8 cellular contexts compared by ENCODE assay signal in the genomic region with DNA sequence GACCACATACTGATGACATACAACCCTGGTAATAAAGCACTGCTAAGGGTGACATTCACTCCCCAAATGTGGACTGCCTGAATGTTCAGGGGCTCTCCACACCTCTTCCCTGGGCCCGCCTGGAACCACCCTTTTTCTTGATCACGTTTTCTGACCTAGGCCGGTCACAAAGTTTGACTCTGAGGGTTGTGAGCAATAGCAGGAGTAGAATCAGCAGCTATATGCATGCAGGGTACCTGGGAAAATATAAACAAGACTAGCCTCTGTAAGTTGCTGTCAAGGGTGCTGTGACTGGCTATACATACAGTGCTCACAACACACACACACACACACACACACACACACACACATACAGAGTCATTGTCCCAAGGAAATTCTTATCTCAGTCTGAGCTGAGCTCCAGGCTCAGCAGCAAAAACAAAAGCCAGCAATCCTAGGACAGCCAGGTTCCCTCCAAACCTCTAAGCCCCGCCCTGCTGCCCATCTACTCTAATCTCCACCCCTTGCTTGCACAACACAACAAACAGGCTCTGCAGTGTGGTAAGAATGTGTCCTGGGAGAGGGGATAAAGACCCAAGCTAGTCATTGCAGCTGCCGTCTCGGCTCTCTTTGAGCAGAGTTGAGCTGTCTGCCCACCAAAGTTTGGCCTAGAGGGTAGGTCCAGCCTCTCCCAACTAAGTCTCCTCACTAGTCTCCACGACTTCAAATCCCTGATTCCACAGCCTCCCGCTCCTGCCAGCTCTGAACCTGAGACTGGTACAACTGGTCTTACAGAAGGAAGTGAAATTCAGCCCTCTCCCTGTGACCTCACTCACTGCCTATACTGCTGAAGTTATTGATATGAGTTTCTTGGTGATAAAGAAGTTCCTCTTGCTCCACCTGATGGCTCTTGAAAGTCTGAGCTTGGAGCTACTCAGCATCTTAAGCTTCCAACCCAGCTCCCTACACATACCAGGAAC. TPM values are rescaled to one million over a fixed set of nuclear protein-coding genes. Genes with fewer than 3 reads are reported as not detected.
DNase-seq lines count a peak whose midpoint lies in the region; ATAC-seq lines count a peak whose summit lies in the region.

No MANE protein-coding gene starts in this region.

- peak overlapping the region; percentile 89 for H3K4me3 ChIP-seq in iPS-20b (ENCODE audit: low read length)

- peak; percentile 42 for ATAC-seq in GM21723 (IDR thresholded peaks at IDR 0.05; ENCODE audit: unreplicated experiment)
- peak; percentile 19 to 51 for ATAC-seq in activated naive CD4-positive, alpha-beta T cell treated with anti-CD3 and anti-CD28 coated beads, Interleukin-2, amount 50 U/mL, for 72 hours
- ATAC-seq in stimulated activated naive B cell treated with anti-CD40 and anti-IgM and Interleukin-4, amounts not matched to agents 10 μg/mL and 1 μg/mL and 100 μg/mL, for 72 hours (replicated peaks) = peak; percentile 49 to 54

- DNase-seq in NCI-H1105 (lab: John Stamatoyannopoulos, UW) (peak; percentile 16), NCI-H1105 treated with DMSO at 0.1 percent for 48 hours (lab: John Stamatoyannopoulos, UW) (no peak), MV-4-11 (lab: John Stamatoyannopoulos, UW) (peak; percentile 98), T1000 (lab: John Stamatoyannopoulos, UW) (no peak)
- DNase-seq in activated naive CD4-positive, alpha-beta T cell treated with anti-CD3 and anti-CD28 coated beads, Interleukin-2, amount 50 U/mL, for 72 hours (ENCODE audit: low spot score in 2 of 2) = no peak
- peak; percentile 68 for DNase-seq in stimulated activated naive B cell treated with anti-CD40 and anti-IgM and Interleukin-4, amounts not matched to agents 10 μg/mL and 1 μg/mL and 100 μg/mL, for 72 hours

- H3K27me3 ChIP-seq in iPS-20b (ENCODE audit: insufficient read depth, low read length) = peaks cover 11% of the 10 kb centered on the region; the same call in 1 of the 2 replicates

- peak overlapping the region; percentile 80 to 96 for H3K4me3 Mint-ChIP-seq in stimulated activated naive B cell treated with anti-CD40 and anti-IgM and Interleukin-4, amounts not matched to agents 10 μg/mL and 1 μg/mL and 100 μg/mL, for 72 hours

- peak overlapping the region; percentile 84 to 91 for H3K27ac Mint-ChIP-seq in activated naive CD4-positive, alpha-beta T cell treated with anti-CD3 and anti-CD28 coated beads, Interleukin-2, amount 50 U/mL, for 72 hours
- peak overlapping the region; percentile 93 for H3K27ac Mint-ChIP-seq in stimulated activated naive B cell treated with anti-CD40 and anti-IgM and Interleukin-4, amounts not matched to agents 10 μg/mL and 1 μg/mL and 100 μg/mL, for 72 hours

- no peak overlapping the region for H3K27ac ChIP-seq in iPS-20b (ENCODE audit: low read length)

- no peaks in the 10 kb centered on the region for H3K27me3 Mint-ChIP-seq in stimulated activated naive B cell treated with anti-CD40 and anti-IgM and Interleukin-4, amounts not matched to agents 10 μg/mL and 1 μg/mL and 100 μg/mL, for 72 hours

- H3K4me1 ChIP-seq in iPS-20b (ENCODE audit: insufficient read depth, low read length) = peaks cover 46% of the 10 kb centered on the region

- 0 out of 2 replicates have a peak, but pooled peaks cover under 1% of the 10 kb centered on the region for H3K36me3 ChIP-seq in iPS-20b (ENCODE audit: insufficient read depth, low read depth, low read length)

- H3K36me3 Mint-ChIP-seq in activated naive CD4-positive, alpha-beta T cell treated with anti-CD3 and anti-CD28 coated beads, Interleukin-2, amount 50 U/mL, for 72 hours = peaks cover 0 to 8% of the 10 kb centered on the region in 2 donors
- peaks cover 40% of the 10 kb centered on the region in 2 donors for H3K36me3 Mint-ChIP-seq in stimulated activated naive B cell treated with anti-CD40 and anti-IgM and Interleukin-4, amounts not matched to agents 10 μg/mL and 1 μg/mL and 100 μg/mL, for 72 hours

- H3K9ac ChIP-seq in iPS-20b (ENCODE audit: low read depth, low read length) = peak overlapping the region; percentile 31; the same call in 1 of the 2 replicates

- H3K9me3 Mint-ChIP-seq in activated naive CD4-positive, alpha-beta T cell treated with anti-CD3 and anti-CD28 coated beads, Interleukin-2, amount 50 U/mL, for 72 hours = no peaks in the 10 kb centered on the region
- H3K9me3 Mint-ChIP-seq in stimulated activated naive B cell treated with anti-CD40 and anti-IgM and Interleukin-4, amounts not matched to agents 10 μg/mL and 1 μg/mL and 100 μg/mL, for 72 hours = no peaks in the 10 kb centered on the region

- peaks cover 57 to 69% of the 10 kb centered on the region in 2 donors for H3K4me1 Mint-ChIP-seq in stimulated activated naive B cell treated with anti-CD40 and anti-IgM and Interleukin-4, amounts not matched to agents 10 μg/mL and 1 μg/mL and 100 μg/mL, for 72 hours

- no peaks in the 10 kb centered on the region for H3K9me3 ChIP-seq in iPS-20b (ENCODE audit: insufficient read depth, low read depth, low read length)

RNA-seq across cellular contexts. Expression of a gene that starts 2.2 kb away (rescaled TPM):
- 10 to 100 TPM; 10.8 to 11.6 TPM for total RNA-seq in activated naive CD4-positive, alpha-beta T cell treated with anti-CD3 and anti-CD28 coated beads, Interleukin-2, amount 50 U/mL, for 72 hours

RNA-seq across cellular contexts. Expression of a gene that starts 54.4 kb away (rescaled TPM):
- total RNA-seq in activated naive CD4-positive, alpha-beta T cell treated with anti-CD3 and anti-CD28 coated beads, Interleukin-2, amount 50 U/mL, for 72 hours = 100 to 1,000 TPM in 1 of 2 donors, 10 to 100 TPM in 1; 98.9 to 141 TPM

Comparison
In these comparisons a context has a peak if more than half of its experiments do, and no peak if none do; other contexts are left out.
1. DNase-seq: peak in NCI-H1105 (single experiment), MV-4-11 (single experiment) and stimulated activated naive B cell treated with anti-CD40 and anti-IgM and Interleukin-4, amounts not matched to agents 10 μg/mL and 1 μg/mL and 100 μg/mL, for 72 hours (single experiment); none in NCI-H1105 treated with DMSO at 0.1 percent for 48 hours (single experiment), activated naive CD4-positive, alpha-beta T cell treated with anti-CD3 and anti-CD28 coated beads, Interleukin-2, amount 50 U/mL, for 72 hours (0 of 2) and T1000 (single experiment).
2. Peak in every context shown above with its lines, with median percentiles within 50 percentile points of each other: ATAC-seq.